1 cellular context compared by ENCODE assay signal in the genomic region with DNA sequence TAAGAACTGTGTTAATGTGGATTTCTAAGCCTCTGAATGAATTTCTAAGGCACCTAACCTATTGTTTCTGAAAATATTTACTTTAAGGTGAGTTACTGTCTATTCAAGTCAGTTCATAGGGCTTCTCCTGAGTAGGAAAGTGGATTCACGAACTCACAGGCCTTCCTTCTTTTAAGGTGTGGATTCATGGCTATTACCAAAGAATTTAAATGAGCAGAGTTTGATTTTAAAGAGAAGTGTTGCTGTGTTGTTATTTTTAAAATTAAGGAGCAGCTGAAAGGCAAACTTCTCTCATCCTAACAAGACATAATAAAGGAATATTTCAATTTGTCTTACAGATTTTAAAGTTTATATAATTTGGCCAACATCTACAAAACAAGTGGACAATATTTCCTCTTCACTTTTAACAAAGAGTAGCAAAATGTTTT.
TF ChIP-seq lines count a peak whose summit lies in the region.

No MANE protein-coding gene starts in this region.

TF ChIP-seq in K562, 482 proteins besides CTCF, POLR2A, EP300 and RAD21 (continues in another document):
- TF ChIP-seq, protein P1, sequence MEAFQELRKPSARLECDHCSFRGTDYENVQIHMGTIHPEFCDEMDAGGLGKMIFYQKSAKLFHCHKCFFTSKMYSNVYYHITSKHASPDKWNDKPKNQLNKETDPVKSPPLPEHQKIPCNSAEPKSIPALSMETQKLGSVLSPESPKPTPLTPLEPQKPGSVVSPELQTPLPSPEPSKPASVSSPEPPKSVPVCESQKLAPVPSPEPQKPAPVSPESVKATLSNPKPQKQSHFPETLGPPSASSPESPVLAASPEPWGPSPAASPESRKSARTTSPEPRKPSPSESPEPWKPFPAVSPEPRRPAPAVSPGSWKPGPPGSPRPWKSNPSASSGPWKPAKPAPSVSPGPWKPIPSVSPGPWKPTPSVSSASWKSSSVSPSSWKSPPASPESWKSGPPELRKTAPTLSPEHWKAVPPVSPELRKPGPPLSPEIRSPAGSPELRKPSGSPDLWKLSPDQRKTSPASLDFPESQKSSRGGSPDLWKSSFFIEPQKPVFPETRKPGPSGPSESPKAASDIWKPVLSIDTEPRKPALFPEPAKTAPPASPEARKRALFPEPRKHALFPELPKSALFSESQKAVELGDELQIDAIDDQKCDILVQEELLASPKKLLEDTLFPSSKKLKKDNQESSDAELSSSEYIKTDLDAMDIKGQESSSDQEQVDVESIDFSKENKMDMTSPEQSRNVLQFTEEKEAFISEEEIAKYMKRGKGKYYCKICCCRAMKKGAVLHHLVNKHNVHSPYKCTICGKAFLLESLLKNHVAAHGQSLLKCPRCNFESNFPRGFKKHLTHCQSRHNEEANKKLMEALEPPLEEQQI (IDR thresholded peaks at IDR 0.05): peak; percentile 3; the same call in 1 of the 2 replicates
- peak; percentile 63; the same call in 1 of the 2 replicates for TF ChIP-seq EP400 (IDR thresholded peaks at IDR 0.05)
- TF ChIP-seq PHF8 (IDR thresholded peaks at IDR 0.05; ENCODE audit: borderline replicate concordance, low read length): peak; percentile 31; the same call in 1 of the 2 replicates
- TF ChIP-seq NRF1 (conservative IDR thresholded peaks at IDR 0.05 in 1 of 2, IDR thresholded peaks at IDR 0.05 in 1 of 2): peak; percentile 3 to 43; a peak in 3 of 4 replicates
- TF ChIP-seq, protein P2, sequence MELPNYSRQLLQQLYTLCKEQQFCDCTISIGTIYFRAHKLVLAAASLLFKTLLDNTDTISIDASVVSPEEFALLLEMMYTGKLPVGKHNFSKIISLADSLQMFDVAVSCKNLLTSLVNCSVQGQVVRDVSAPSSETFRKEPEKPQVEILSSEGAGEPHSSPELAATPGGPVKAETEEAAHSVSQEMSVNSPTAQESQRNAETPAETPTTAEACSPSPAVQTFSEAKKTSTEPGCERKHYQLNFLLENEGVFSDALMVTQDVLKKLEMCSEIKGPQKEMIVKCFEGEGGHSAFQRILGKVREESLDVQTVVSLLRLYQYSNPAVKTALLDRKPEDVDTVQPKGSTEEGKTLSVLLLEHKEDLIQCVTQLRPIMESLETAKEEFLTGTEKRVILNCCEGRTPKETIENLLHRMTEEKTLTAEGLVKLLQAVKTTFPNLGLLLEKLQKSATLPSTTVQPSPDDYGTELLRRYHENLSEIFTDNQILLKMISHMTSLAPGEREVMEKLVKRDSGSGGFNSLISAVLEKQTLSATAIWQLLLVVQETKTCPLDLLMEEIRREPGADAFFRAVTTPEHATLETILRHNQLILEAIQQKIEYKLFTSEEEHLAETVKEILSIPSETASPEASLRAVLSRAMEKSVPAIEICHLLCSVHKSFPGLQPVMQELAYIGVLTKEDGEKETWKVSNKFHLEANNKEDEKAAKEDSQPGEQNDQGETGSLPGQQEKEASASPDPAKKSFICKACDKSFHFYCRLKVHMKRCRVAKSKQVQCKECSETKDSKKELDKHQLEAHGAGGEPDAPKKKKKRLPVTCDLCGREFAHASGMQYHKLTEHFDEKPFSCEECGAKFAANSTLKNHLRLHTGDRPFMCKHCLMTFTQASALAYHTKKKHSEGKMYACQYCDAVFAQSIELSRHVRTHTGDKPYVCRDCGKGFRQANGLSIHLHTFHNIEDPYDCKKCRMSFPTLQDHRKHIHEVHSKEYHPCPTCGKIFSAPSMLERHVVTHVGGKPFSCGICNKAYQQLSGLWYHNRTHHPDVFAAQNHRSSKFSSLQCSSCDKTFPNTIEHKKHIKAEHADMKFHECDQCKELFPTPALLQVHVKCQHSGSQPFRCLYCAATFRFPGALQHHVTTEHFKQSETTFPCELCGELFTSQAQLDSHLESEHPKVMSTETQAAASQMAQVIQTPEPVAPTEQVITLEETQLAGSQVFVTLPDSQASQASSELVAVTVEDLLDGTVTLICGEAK (IDR thresholded peaks at IDR 0.05): peak; percentile 7; the same call in 1 of the 2 replicates
- TF ChIP-seq, protein P2 (CRISPR knock-in tag; IDR thresholded peaks at IDR 0.05): no peak
- TF ChIP-seq, protein P3, sequence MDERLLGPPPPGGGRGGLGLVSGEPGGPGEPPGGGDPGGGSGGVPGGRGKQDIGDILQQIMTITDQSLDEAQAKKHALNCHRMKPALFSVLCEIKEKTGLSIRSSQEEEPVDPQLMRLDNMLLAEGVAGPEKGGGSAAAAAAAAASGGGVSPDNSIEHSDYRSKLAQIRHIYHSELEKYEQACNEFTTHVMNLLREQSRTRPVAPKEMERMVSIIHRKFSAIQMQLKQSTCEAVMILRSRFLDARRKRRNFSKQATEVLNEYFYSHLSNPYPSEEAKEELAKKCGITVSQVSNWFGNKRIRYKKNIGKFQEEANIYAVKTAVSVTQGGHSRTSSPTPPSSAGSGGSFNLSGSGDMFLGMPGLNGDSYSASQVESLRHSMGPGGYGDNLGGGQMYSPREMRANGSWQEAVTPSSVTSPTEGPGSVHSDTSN (CRISPR knock-in tag; IDR thresholded peaks at IDR 0.05; ENCODE audit: low read depth): no peak
- TF ChIP-seq, protein P3 (tag; conservative IDR thresholded peaks at IDR 0.05; ENCODE audit: low read depth): 0 out of 2 replicates have a peak, but pooled peaks have one; percentile 1
- no peak for TF ChIP-seq ATF1 (CRISPR knock-in tag; IDR thresholded peaks at IDR 0.05)
- TF ChIP-seq ATF1 (tag; IDR thresholded peaks at IDR 0.05): peak; percentile 84
- no peak for TF ChIP-seq NFE2 (IDR thresholded peaks at IDR 0.05; ENCODE audit: low read depth)
- TF ChIP-seq BCL6 (CRISPR knock-in tag; IDR thresholded peaks at IDR 0.05): no peak
- TF ChIP-seq, protein P4, sequence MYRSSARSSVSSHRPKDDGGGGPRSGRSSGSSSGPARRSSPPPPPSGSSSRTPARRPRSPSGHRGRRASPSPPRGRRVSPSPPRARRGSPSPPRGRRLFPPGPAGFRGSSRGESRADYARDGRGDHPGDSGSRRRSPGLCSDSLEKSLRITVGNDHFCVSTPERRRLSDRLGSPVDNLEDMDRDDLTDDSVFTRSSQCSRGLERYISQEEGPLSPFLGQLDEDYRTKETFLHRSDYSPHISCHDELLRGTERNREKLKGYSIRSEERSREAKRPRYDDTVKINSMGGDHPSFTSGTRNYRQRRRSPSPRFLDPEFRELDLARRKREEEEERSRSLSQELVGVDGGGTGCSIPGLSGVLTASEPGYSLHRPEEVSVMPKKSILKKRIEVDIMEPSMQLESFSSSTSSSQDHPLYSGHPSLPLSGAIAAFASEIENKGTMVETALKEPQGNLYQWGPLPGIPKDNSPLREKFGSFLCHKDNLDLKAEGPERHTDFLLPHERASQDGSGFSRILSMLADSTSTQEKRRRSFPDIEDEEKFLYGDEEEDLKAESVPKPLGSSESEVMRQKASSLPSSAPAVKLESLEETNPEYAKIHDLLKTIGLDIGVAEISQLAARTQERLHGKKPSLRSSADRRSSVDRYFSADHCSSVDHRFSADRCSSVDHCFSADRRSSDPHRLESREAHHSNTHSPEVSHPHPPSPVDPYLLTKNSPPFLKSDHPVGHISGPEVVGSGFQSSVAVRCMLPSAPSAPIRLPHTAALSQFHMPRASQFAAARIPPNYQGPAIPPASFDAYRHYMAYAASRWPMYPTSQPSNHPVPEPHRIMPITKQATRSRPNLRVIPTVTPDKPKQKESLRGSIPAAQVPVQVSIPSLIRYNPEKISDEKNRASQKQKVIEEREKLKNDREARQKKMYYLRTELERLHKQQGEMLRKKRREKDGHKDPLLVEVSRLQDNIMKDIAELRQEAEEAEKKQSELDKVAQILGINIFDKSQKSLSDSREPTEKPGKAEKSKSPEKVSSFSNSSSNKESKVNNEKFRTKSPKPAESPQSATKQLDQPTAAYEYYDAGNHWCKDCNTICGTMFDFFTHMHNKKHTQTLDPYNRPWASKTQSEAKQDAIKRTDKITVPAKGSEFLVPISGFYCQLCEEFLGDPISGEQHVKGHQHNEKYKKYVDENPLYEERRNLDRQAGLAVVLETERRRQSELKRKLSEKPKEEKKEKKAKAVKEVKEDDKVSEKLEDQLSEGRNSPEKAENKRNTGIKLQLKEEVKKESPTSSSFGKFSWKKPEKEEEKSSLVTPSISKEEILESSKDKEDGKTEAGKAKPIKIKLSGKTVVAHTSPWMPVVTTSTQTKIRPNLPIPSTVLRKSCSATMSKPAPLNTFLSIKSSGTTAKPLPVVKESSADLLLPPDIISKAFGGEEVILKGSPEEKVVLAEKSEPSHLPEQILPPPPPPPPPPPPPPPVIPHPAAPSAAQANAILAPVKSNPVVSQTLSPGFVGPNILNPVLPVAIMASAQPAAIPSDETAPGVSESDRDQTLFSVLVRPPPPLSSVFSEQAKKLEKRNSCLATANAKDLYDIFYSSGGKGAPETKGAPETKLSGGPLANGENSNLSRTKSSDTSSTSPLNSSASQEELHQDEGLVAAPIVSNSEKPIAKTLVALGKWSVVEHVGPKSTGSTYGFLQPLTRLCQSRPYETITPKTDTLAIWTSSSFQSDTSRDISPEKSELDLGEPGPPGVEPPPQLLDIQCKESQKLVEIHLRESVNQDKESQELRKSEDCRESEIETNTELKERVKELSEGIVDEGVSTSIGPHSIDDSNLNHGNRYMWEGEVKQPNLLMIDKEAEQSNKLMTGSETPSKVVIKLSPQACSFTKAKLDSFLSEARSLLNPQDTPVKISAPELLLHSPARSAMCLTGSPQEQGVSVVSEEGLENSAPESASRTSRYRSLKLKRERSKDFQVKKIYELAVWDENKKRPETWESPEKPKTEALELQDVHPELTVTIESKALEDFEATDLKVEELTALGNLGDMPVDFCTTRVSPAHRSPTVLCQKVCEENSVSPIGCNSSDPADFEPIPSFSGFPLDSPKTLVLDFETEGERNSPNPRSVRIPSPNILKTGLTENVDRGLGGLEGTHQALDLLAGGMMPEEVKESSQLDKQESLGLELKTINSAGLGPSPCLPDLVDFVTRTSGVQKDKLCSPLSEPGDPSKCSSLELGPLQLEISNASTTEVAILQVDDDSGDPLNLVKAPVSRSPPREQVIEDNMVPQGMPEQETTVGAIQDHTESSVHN (IDR thresholded peaks at IDR 0.05; ENCODE audit: borderline replicate concordance in 1 of 2, low read depth in 1 of 2): no peak
- TF ChIP-seq POLR2H (tag; IDR thresholded peaks at IDR 0.05; ENCODE audit: low read depth): peak; percentile 87
- TF ChIP-seq NFRKB (IDR thresholded peaks at IDR 0.05; ENCODE audit: low read depth): peak; percentile 67; the same call in 1 of the 2 replicates
- TF ChIP-seq PHB2 (IDR thresholded peaks at IDR 0.05; ENCODE audit: low read depth): no peak
- TF ChIP-seq CEBPB (tag; IDR thresholded peaks at IDR 0.05): no peak
- 0 out of 2 replicates have a peak, but pooled peaks have one; percentile 1 for TF ChIP-seq RBFOX2 (IDR thresholded peaks at IDR 0.05; ENCODE audit: low read depth, low read length)
- TF ChIP-seq, protein P5, sequence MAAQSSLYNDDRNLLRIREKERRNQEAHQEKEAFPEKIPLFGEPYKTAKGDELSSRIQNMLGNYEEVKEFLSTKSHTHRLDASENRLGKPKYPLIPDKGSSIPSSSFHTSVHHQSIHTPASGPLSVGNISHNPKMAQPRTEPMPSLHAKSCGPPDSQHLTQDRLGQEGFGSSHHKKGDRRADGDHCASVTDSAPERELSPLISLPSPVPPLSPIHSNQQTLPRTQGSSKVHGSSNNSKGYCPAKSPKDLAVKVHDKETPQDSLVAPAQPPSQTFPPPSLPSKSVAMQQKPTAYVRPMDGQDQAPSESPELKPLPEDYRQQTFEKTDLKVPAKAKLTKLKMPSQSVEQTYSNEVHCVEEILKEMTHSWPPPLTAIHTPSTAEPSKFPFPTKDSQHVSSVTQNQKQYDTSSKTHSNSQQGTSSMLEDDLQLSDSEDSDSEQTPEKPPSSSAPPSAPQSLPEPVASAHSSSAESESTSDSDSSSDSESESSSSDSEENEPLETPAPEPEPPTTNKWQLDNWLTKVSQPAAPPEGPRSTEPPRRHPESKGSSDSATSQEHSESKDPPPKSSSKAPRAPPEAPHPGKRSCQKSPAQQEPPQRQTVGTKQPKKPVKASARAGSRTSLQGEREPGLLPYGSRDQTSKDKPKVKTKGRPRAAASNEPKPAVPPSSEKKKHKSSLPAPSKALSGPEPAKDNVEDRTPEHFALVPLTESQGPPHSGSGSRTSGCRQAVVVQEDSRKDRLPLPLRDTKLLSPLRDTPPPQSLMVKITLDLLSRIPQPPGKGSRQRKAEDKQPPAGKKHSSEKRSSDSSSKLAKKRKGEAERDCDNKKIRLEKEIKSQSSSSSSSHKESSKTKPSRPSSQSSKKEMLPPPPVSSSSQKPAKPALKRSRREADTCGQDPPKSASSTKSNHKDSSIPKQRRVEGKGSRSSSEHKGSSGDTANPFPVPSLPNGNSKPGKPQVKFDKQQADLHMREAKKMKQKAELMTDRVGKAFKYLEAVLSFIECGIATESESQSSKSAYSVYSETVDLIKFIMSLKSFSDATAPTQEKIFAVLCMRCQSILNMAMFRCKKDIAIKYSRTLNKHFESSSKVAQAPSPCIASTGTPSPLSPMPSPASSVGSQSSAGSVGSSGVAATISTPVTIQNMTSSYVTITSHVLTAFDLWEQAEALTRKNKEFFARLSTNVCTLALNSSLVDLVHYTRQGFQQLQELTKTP (IDR thresholded peaks at IDR 0.05; ENCODE audit: low read depth in 1 of 2, partially characterized antibody in 2 of 2): peak in 1 of 2 experiments; percentile 13
- peak; percentile 62 for TF ChIP-seq TAF7 (tag; IDR thresholded peaks at IDR 0.05)
- TF ChIP-seq GATAD2A (IDR thresholded peaks at IDR 0.05): no peak
- TF ChIP-seq ATF7 (IDR thresholded peaks at IDR 0.05): 0 out of 2 replicates have a peak, but pooled peaks have one; percentile 24
- no peak for TF ChIP-seq ZNF324 (CRISPR knock-in tag; IDR thresholded peaks at IDR 0.05)
- 0 out of 2 replicates have a peak, but pooled peaks have one; percentile 54 for TF ChIP-seq GTF2E2 (tag; IDR thresholded peaks at IDR 0.05)
